In genomic region chr2:11404381-11405073, GRCh38 we compare ENCODE assay signal across 14 cellular contexts.
DNase-seq lines count a peak whose midpoint lies in the region; ATAC-seq and TF ChIP-seq lines count a peak whose summit lies in the region.
"Had no signal": no experiment of that assay in that cellular context is flagged by ENCODE, and none has a peak within 500 bp of the region (broad histone marks: within the 10 kb centered on the region; RNA-seq: fewer than 3 reads in every experiment).

No MANE protein-coding gene starts in this region.

- H3K27ac ChIP-seq in heart right ventricle, result peak overlapping the region; percentile 34 to 89 (median 81)
- H3K27ac ChIP-seq in right atrium auricular region, result peak overlapping the region; percentile 74 to 85
- H3K27ac ChIP-seq in psoas muscle, result peak overlapping the region; percentile 73
- peak overlapping the region; percentile 68 for H3K27ac ChIP-seq in vagina
- H3K27ac ChIP-seq: testis had no signal

- H3K4me3 ChIP-seq in heart right ventricle (no peak overlapping the region), right atrium auricular region (no peak overlapping the region), psoas muscle (no peak overlapping the region), vagina (no peak overlapping the region)
- H3K4me3 ChIP-seq: adrenal gland, testis had no signal

- intact Hi-C loops in heart right ventricle (cut with DNase I), result loop anchor here in 5 of 10 donors (5.0 kb wide), 4 partner anchors 37 to 272 kb away; partner anchors contain the start of gene ROCK2 (in 3 of the 5)
- intact Hi-C loops in Right ventricle myocardium inferior (cut with DNase I), result no loop called here
- intact Hi-C loops in psoas muscle (cut with DNase I), result no loop called here
- intact Hi-C loops in vagina (cut with DNase I), result loop anchor here (5.0 kb wide), 2 partner anchors 62 to 272 kb away; partner anchors contain the start of gene ROCK2

- H3K36me3 ChIP-seq in heart right ventricle, result no peaks in the 10 kb centered on the region
- H3K36me3 ChIP-seq in right atrium auricular region, result no peaks in the 10 kb centered on the region
- no peaks in the 10 kb centered on the region for H3K36me3 ChIP-seq in psoas muscle (ENCODE audit: insufficient read depth in 1 of 2, low read depth in 1 of 2)
- H3K36me3 ChIP-seq in vagina, result no peaks in the 10 kb centered on the region
- H3K36me3 ChIP-seq: adrenal gland had no signal

- TF ChIP-seq CTCF in heart right ventricle (IDR thresholded peaks at IDR 0.05) (no peak), right atrium auricular region (IDR thresholded peaks at IDR 0.05) (no peak), psoas muscle (IDR thresholded peaks at IDR 0.05) (no peak), vagina (IDR thresholded peaks at IDR 0.05) (no peak)

- H3K9me3 ChIP-seq in heart right ventricle (no peaks in the 10 kb centered on the region), right atrium auricular region (no peaks in the 10 kb centered on the region), psoas muscle (no peaks in the 10 kb centered on the region), vagina (no peaks in the 10 kb centered on the region)
- H3K9me3 ChIP-seq: adrenal gland, testis had no signal

- no peaks in the 10 kb centered on the region for H3K27me3 ChIP-seq in heart right ventricle
- H3K27me3 ChIP-seq in right atrium auricular region, result no peaks in the 10 kb centered on the region
- no peaks in the 10 kb centered on the region for H3K27me3 ChIP-seq in psoas muscle (ENCODE audit: insufficient read depth in 3 of 3, low read length in 2 of 3)
- no peaks in the 10 kb centered on the region for H3K27me3 ChIP-seq in vagina
- H3K27me3 ChIP-seq: adrenal gland, testis had no signal

- DNase-seq in heart right ventricle, result no peak
- DNase-seq in Right ventricle myocardium inferior (ENCODE audit: missing footprints), result no peak
- no peak for DNase-seq in right atrium auricular region (ENCODE audit: low spot score)
- no peak for DNase-seq in psoas muscle
- no peak for DNase-seq in vagina (ENCODE audit: extremely low spot score in 2 of 2)
- no peak for DNase-seq in NCI-H748 (lab: John Stamatoyannopoulos, UW; ENCODE audit: unreplicated experiment)
- DNase-seq: CD4-positive, CD25-positive, alpha-beta regulatory T cell; DMS153; NCI-H2029 treated with DMSO at 0.1 percent for 48 hours; stimulated activated CD4-positive, alpha-beta T cell treated with anti-CD3 and anti-CD28 coated beads, Interleukin-4, amount 100 ng/mL, for 24 hours; testis had no signal

- ATAC-seq in heart right ventricle (peak in 3 of 8 donors; percentile 28 to 46 (median 35)), Right ventricle myocardium inferior (no peak), psoas muscle (no peak), GM21360 (IDR thresholded peaks at IDR 0.05; ENCODE audit: unreplicated experiment) (no peak), HG02798 (IDR thresholded peaks at IDR 0.05; ENCODE audit: poor library complexity, unreplicated experiment) (no peak)

- no peak for TF ChIP-seq POLR2A in vagina (IDR thresholded peaks at IDR 0.05)

- WGBS in heart right ventricle, 2 donors, result 79 to 85% methylated on average over 7 of the region's 7 CpGs
- 66 to 80% (median 71%) methylated on average over 7 of the region's 7 CpGs for WGBS in psoas muscle, 3 donors

- H3K4me1 ChIP-seq in heart right ventricle, result peaks cover 0 to 49% (median 25%) of the 10 kb centered on the region in 9 donors
- H3K4me1 ChIP-seq in right atrium auricular region, result peaks cover 0 to 19% of the 10 kb centered on the region in 2 donors
- H3K4me1 ChIP-seq in psoas muscle, result peaks cover 30% of the 10 kb centered on the region
- peaks cover 8% of the 10 kb centered on the region for H3K4me1 ChIP-seq in vagina
- H3K4me1 ChIP-seq: testis had no signal
